Comparison of ENCODE assay signal across 24 cellular contexts in the genomic region with DNA sequence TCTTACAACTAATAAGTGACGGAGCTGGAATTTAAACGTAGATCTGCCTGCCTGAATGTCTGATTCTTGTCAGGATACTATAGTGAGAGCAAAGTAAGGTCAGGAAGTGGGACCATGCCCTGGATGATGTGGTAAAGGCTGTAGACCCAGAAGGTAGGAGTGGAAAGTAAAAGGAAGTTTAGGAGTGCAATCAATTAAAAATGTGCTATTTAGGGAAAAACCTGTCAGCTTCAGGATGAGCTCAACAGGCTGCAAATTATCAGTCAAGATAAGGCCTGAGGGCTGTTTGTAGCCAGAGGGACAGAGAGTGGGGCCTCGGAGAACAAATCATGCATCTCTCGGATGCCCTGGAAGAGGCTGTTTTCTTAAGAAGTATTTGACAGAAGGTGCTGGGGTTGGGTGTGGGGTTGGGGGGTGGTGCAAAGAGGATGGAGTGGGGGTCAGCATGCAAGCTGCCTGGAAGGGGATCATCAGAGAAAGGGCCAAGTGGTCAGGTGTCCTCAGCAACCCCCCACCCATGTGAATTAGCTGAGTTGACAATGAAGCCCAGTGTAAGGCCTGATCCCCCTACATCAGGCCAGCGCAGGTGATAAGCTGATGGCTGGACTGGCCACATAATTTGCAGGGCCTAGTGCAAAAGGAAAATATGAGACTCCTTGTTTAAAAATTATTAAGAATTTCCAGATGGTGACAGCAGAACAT. TPM values are rescaled to one million over a fixed set of nuclear protein-coding genes. Genes with fewer than 3 reads are reported as not detected.
"Had no signal": no experiment of that assay in that cellular context is flagged by ENCODE, and none has a peak within 500 bp of the region (broad histone marks: within the 10 kb centered on the region; RNA-seq: fewer than 3 reads in every experiment).

No MANE protein-coding gene starts in this region.

- DNase-seq: activated CD4-positive, alpha-beta T cell treated with anti-CD3 and anti-CD28 coated beads, Interleukin-2, amount 10 ng/mL, durations not matched to agents 24 days and 14 days; activated CD4-positive, alpha-beta T cell treated with anti-CD3 and anti-CD28 coated beads, Interleukin-2, amount 50 U/mL, for 48 hours; activated CD4-positive, CD25-positive, alpha-beta regulatory T cell treated with anti-CD3 and anti-CD28 coated beads, Interleukin-2, amount 50 U/mL, for 72 hours; activated CD8-positive, alpha-beta memory T cell treated with anti-CD3 and anti-CD28 coated beads, Interleukin-2, amount 50 U/mL, for 4 hours; activated naive CD4-positive, alpha-beta T cell treated with anti-CD3 and anti-CD28 coated beads, Interleukin-2, amount 50 U/mL, for 16 hours; activated naive CD8-positive, alpha-beta T cell treated with anti-CD3 and anti-CD28 coated beads, Interleukin-2, amount 10 ng/mL, durations not matched to agents 7 days and 5 days; activated T-cell treated with anti-CD3 and anti-CD28 coated beads, Interleukin-2, amount 50 U/mL, for 1 hour; adrenal gland; anterior cingulate cortex; cerebellar nuclear complex; KG1; NCI-H1092; NCI-H1417; NCI-H1930; NCI-H2171; NCI-H2227 treated with DMSO at 0.1 percent for 48 hours; NCI-H526; NCI-H82; SIG-M5; T-helper 2 cell; T1000 had no signal

- ATAC-seq: WTC11 had no signal

- H3K36me3 ChIP-seq: adrenal gland had no signal

- H3K27ac ChIP-seq: adrenal gland had no signal

- FAIRE-seq: TTC549 had no signal

- H3K9me3 Mint-ChIP-seq: activated CD4-positive, alpha-beta T cell treated with anti-CD3 and anti-CD28 coated beads, Interleukin-2, amount 10 ng/mL, durations not matched to agents 24 days and 14 days; activated naive CD8-positive, alpha-beta T cell treated with anti-CD3 and anti-CD28 coated beads, Interleukin-2, amount 10 ng/mL, durations not matched to agents 7 days and 5 days; WTC11 had no signal

- H3K4me3 ChIP-seq: adrenal gland had no signal

- H3K4me1 Mint-ChIP-seq: activated CD4-positive, alpha-beta T cell treated with anti-CD3 and anti-CD28 coated beads, Interleukin-2, amount 10 ng/mL, durations not matched to agents 24 days and 14 days; activated naive CD8-positive, alpha-beta T cell treated with anti-CD3 and anti-CD28 coated beads, Interleukin-2, amount 10 ng/mL, durations not matched to agents 7 days and 5 days had no signal

- H3K4me1 ChIP-seq: adrenal gland had no signal

- H3K4me3 Mint-ChIP-seq: activated CD4-positive, alpha-beta T cell treated with anti-CD3 and anti-CD28 coated beads, Interleukin-2, amount 10 ng/mL, durations not matched to agents 24 days and 14 days; activated naive CD8-positive, alpha-beta T cell treated with anti-CD3 and anti-CD28 coated beads, Interleukin-2, amount 10 ng/mL, durations not matched to agents 7 days and 5 days; WTC11 had no signal

- H3K27ac Mint-ChIP-seq: activated CD4-positive, alpha-beta T cell treated with anti-CD3 and anti-CD28 coated beads, Interleukin-2, amount 10 ng/mL, durations not matched to agents 24 days and 14 days; activated naive CD8-positive, alpha-beta T cell treated with anti-CD3 and anti-CD28 coated beads, Interleukin-2, amount 10 ng/mL, durations not matched to agents 7 days and 5 days; WTC11 had no signal

- H3K9me3 ChIP-seq: adrenal gland had no signal

- H3K36me3 Mint-ChIP-seq: activated naive CD8-positive, alpha-beta T cell treated with anti-CD3 and anti-CD28 coated beads, Interleukin-2, amount 10 ng/mL, durations not matched to agents 7 days and 5 days; WTC11 had no signal

RNA-seq across cellular contexts. Expression of a gene that starts 53.2 kb away (rescaled TPM):
- total RNA-seq: OCI-LY7 had no signal
